Comparison of ENCODE assay signal across 25 cellular contexts in the genomic region with DNA sequence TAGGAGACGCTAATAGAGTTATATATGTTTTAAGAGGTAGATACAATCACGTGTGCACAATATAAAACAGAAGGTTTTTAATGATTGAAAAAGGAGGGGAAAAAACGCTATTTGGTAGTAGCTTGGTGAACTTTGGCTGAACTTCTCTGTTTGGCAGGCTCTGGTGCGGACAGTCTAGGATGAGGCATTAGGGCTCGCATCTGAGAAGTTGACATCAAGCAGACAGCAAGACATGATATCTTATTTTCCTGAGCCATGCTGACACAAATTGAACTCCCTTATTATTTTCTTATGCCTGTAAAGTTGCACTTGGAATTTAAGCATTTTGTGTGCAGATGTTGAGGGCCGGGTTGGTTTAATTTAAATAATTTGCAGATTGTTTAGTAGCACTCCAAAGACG.
A peak's percentile ranks its signal among the peaks of the same experiment; 100 is the strongest.
DNase-seq lines count a peak whose midpoint lies in the region; ATAC-seq and TF ChIP-seq lines count a peak whose summit lies in the region.
"Had no signal": no experiment of that assay in that cellular context is flagged by ENCODE, and none has a peak within 500 bp of the region (broad histone marks: within the 10 kb centered on the region; RNA-seq: fewer than 3 reads in every experiment).

No MANE protein-coding gene starts in this region.

- no peaks in the 10 kb centered on the region for H3K27me3 ChIP-seq in IMR-90 (ENCODE audit: control insufficient read depth, insufficient read depth, low read length)
- H3K27me3 ChIP-seq: foreskin keratinocyte, pancreas had no signal

- peaks cover 59% of the 10 kb centered on the region for H3K4me1 Mint-ChIP-seq in mesothelial cell of epicardium
- H3K4me1 Mint-ChIP-seq in CD14-positive monocyte: no peaks in the 10 kb centered on the region
- no peaks in the 10 kb centered on the region for H3K4me1 Mint-ChIP-seq in activated CD8-positive, alpha-beta T cell treated with anti-CD3 and anti-CD28 coated beads for 36 hours (ENCODE audit: low read depth)
- H3K4me1 Mint-ChIP-seq: activated naive CD4-positive, alpha-beta T cell treated with anti-CD3 and anti-CD28 coated beads, Interleukin-2, amount 50 U/mL, for 24 hours; memory B cell; naive B cell; stimulated activated memory B cell treated with anti-CD40 and anti-IgM and Interleukin-4, amounts not matched to agents 10 μg/mL and 1 μg/mL and 100 μg/mL, for 72 hours had no signal

- ATAC-seq in IMR-90 (ENCODE audit: low read depth): no peak
- no peak for ATAC-seq in activated CD8-positive, alpha-beta T cell treated with anti-CD3 and anti-CD28 coated beads for 36 hours
- ATAC-seq: foreskin keratinocyte; pancreas; stimulated activated memory B cell treated with anti-CD40 and anti-IgM and Interleukin-4, amounts not matched to agents 10 μg/mL and 1 μg/mL and 100 μg/mL, for 72 hours had no signal

- POLR2A ChIA-PET in IMR-90 (lab: Charles Lee; ENCODE audit: unreplicated experiment): no interaction called here
- POLR2A ChIA-PET in activated CD8-positive, alpha-beta T cell treated with anti-CD3 and anti-CD28 coated beads for 36 hours (lab: Charles Lee): no interaction called here

- H3K27ac Mint-ChIP-seq in mesothelial cell of epicardium: peak overlapping the region; percentile 92
- no peak overlapping the region for H3K27ac Mint-ChIP-seq in CD14-positive monocyte
- H3K27ac Mint-ChIP-seq in activated CD8-positive, alpha-beta T cell treated with anti-CD3 and anti-CD28 coated beads for 36 hours: no peak overlapping the region
- H3K27ac Mint-ChIP-seq: activated naive CD4-positive, alpha-beta T cell treated with anti-CD3 and anti-CD28 coated beads, Interleukin-2, amount 50 U/mL, for 24 hours; memory B cell; naive B cell; stimulated activated memory B cell treated with anti-CD40 and anti-IgM and Interleukin-4, amounts not matched to agents 10 μg/mL and 1 μg/mL and 100 μg/mL, for 72 hours had no signal

- in situ Hi-C loops in IMR-90 (cut with MboI; ENCODE audit: low sequenced_read_pairs): no loop called here

- 25% methylated on average over 2 of the region's 7 CpGs; no CpG with 5 or more reads in 1 of the 2 experiments for WGBS in IMR-90 (ENCODE audit: extremely low coverage in 2 of 2, insufficient read length in 1 of 2), 2 experiments

- H2BK5ac ChIP-seq in IMR-90 (ENCODE audit: low read depth, low read length, poor library complexity, severe bottlenecking): no peak overlapping the region

- H4K8ac ChIP-seq in IMR-90 (ENCODE audit: low read depth in 2 of 2, low read length in 2 of 2): no peak overlapping the region; a peak in 1 of 4 replicates

- CTCF ChIA-PET in IMR-90 (lab: Yijun Ruan, JAX): interaction anchor here (0.5 kb wide), 1 partner anchor 107 kb away, joined by 6 read pairs; no protein-coding TSS in a partner anchor
- CTCF ChIA-PET in activated CD8-positive, alpha-beta T cell treated with anti-CD3 and anti-CD28 coated beads for 36 hours (lab: Charles Lee): interaction anchor here (1.6 kb wide), 1 partner anchor 211 kb away, joined by 3 read pairs; no protein-coding TSS in a partner anchor

- H3K4ac ChIP-seq in IMR-90 (ENCODE audit: low read depth, low read length): no peak overlapping the region

- peak overlapping the region; percentile 45 for H2AFZ ChIP-seq in IMR-90 (replicated peaks; ENCODE audit: low read length, poor library complexity)

- H2AK9ac ChIP-seq in IMR-90 (replicated peaks; ENCODE audit: low read depth, low read length, poor library complexity): no peak overlapping the region

- H3K9me3 ChIP-seq in IMR-90 (ENCODE audit: control insufficient read depth, insufficient read depth, low read length): no peaks in the 10 kb centered on the region
- H3K9me3 ChIP-seq: pancreas, thoracic aorta had no signal

- no TSS peak for BruUV-seq in IMR-90 (replicated peaks; lab: Mats Ljungman, UMichigan)

- peaks cover 3% of the 10 kb centered on the region for H3K9me1 ChIP-seq in IMR-90 (ENCODE audit: insufficient read depth, low read length)

- TF ChIP-seq RAD21 in IMR-90 (IDR thresholded peaks at IDR 0.05; ENCODE audit: low read length): no peak

- H3K79me1 ChIP-seq in IMR-90 (ENCODE audit: low read depth in 1 of 2, low read length in 2 of 2): no peaks in the 10 kb centered on the region

- no peak overlapping the region for H3K56ac ChIP-seq in IMR-90 (ENCODE audit: extremely low read depth, insufficient read depth, low read length)

- TF ChIP-seq CTCF in AG10803 (conservative IDR thresholded peaks at IDR 0.05; ENCODE audit: low read length) (no peak), IMR-90 (conservative IDR thresholded peaks at IDR 0.05; ENCODE audit: low read depth, low read length) (no peak), cardiac fibroblast (IDR thresholded peaks at IDR 0.05; ENCODE audit: low read depth, low read length) (no peak), mesothelial cell of epicardium (IDR thresholded peaks at IDR 0.05; ENCODE audit: unreplicated experiment) (no peak), CD14-positive monocyte (IDR thresholded peaks at IDR 0.05) (no peak)
- no peak for TF ChIP-seq CTCF in activated CD8-positive, alpha-beta T cell treated with anti-CD3 and anti-CD28 coated beads for 36 hours (IDR thresholded peaks at IDR 0.05)

- peak overlapping the region; percentile 18 for H3K4me3 Mint-ChIP-seq in mesothelial cell of epicardium
- H3K4me3 Mint-ChIP-seq in CD14-positive monocyte: no peak overlapping the region
- H3K4me3 Mint-ChIP-seq in activated CD8-positive, alpha-beta T cell treated with anti-CD3 and anti-CD28 coated beads for 36 hours: no peak overlapping the region
- H3K4me3 Mint-ChIP-seq: activated naive CD4-positive, alpha-beta T cell treated with anti-CD3 and anti-CD28 coated beads, Interleukin-2, amount 50 U/mL, for 24 hours; brain; memory B cell; naive B cell; stimulated activated memory B cell treated with anti-CD40 and anti-IgM and Interleukin-4, amounts not matched to agents 10 μg/mL and 1 μg/mL and 100 μg/mL, for 72 hours had no signal

- intact Hi-C loops in IMR-90 (cut with micrococcal nuclease) (no loop called here), CD14-positive monocyte (cut with micrococcal nuclease) (no loop called here)
- intact Hi-C loops in activated CD8-positive, alpha-beta T cell treated with anti-CD3 and anti-CD28 coated beads for 36 hours (cut with micrococcal nuclease): no loop called here

- H2BK15ac ChIP-seq in IMR-90 (ENCODE audit: low read depth, low read length): peak overlapping the region; percentile 40; the same call in 1 of the 3 replicates

- DNase-seq in AG10803 (ENCODE audit: low read depth) (peak; percentile 83), IMR-90 (peak; percentile 44), cardiac fibroblast (ENCODE audit: low read depth in 2 of 2) (peak; percentile 75 to 85), mesothelial cell of epicardium (ENCODE audit: low spot score in 2 of 2, unreplicated experiment in 2 of 2) (no peak), CD14-positive monocyte (ENCODE audit: low spot score) (no peak), RKO (ENCODE audit: low spot score) (no peak), OCI-M1 (lab: John Stamatoyannopoulos, UW) (no peak)
- no peak for DNase-seq in activated CD8-positive, alpha-beta T cell treated with anti-CD3 and anti-CD28 coated beads for 36 hours
- DNase-seq: activated CD4-positive, alpha-beta T cell treated with anti-CD3 and anti-CD28 coated beads for 1 hour; DMS79; foreskin keratinocyte; HCEC 1CT; kidney; naive B cell; NCI-H1105 treated with DMSO at 0.1 percent for 48 hours; NCI-H2081 treated with DMSO at 0.1 percent for 48 hours; NCI-H510A treated with DMSO at 0.1 percent for 48 hours; pancreas; RPMI8226 had no signal

- no peak overlapping the region for H3K18ac ChIP-seq in IMR-90 (ENCODE audit: low read depth, low read length)

- H3K27me3 Mint-ChIP-seq in mesothelial cell of epicardium (ENCODE audit: low read depth) (no peaks in the 10 kb centered on the region), CD14-positive monocyte (ENCODE audit: low read depth in 3 of 3) (peaks cover 0 to 2% (median 1%) of the 10 kb centered on the region in 3 donors)
- H3K27me3 Mint-ChIP-seq in activated CD8-positive, alpha-beta T cell treated with anti-CD3 and anti-CD28 coated beads for 36 hours: peaks cover 3% of the 10 kb centered on the region
- H3K27me3 Mint-ChIP-seq: memory B cell; stimulated activated memory B cell treated with anti-CD40 and anti-IgM and Interleukin-4, amounts not matched to agents 10 μg/mL and 1 μg/mL and 100 μg/mL, for 72 hours had no signal

- H2BK120ac ChIP-seq in IMR-90 (ENCODE audit: low read depth, low read length): no peak overlapping the region

- TF ChIP-seq POLR2A in IMR-90 (IDR thresholded peaks at IDR 0.05; ENCODE audit: low read depth, low read length): no peak

- H3K14ac ChIP-seq in IMR-90 (replicated peaks; ENCODE audit: low read depth, low read length): no peak overlapping the region; the same call in 1 of the 2 replicates

- H4K91ac ChIP-seq in IMR-90 (ENCODE audit: insufficient read depth, low read depth, low read length): no peak overlapping the region

- no peaks in the 10 kb centered on the region for H3K36me3 Mint-ChIP-seq in mesothelial cell of epicardium
- H3K36me3 Mint-ChIP-seq in CD14-positive monocyte: no peaks in the 10 kb centered on the region
- H3K36me3 Mint-ChIP-seq in activated CD8-positive, alpha-beta T cell treated with anti-CD3 and anti-CD28 coated beads for 36 hours (ENCODE audit: low read depth): no peaks in the 10 kb centered on the region
- H3K36me3 Mint-ChIP-seq: activated naive CD4-positive, alpha-beta T cell treated with anti-CD3 and anti-CD28 coated beads, Interleukin-2, amount 50 U/mL, for 24 hours; brain; memory B cell; naive B cell; stimulated activated memory B cell treated with anti-CD40 and anti-IgM and Interleukin-4, amounts not matched to agents 10 μg/mL and 1 μg/mL and 100 μg/mL, for 72 hours had no signal

- no peaks in the 10 kb centered on the region for H4K20me1 ChIP-seq in IMR-90 (ENCODE audit: insufficient read depth, low read length)

- H3K4me1 ChIP-seq in IMR-90 (ENCODE audit: control insufficient read depth, insufficient read depth, low read length): peaks cover 7% of the 10 kb centered on the region
- H3K4me1 ChIP-seq: foreskin keratinocyte, pancreas had no signal

- no peak overlapping the region for H3K23ac ChIP-seq in IMR-90 (ENCODE audit: low read depth, low read length)

- H3K36me3 ChIP-seq in IMR-90 (ENCODE audit: control insufficient read depth, insufficient read depth, low read length): no peaks in the 10 kb centered on the region
- H3K36me3 ChIP-seq: pancreas, thoracic aorta had no signal

- H3K4me2 ChIP-seq in IMR-90 (ENCODE audit: low read depth, low read length): no peak overlapping the region

- peaks cover 3% of the 10 kb centered on the region for H3K9me3 Mint-ChIP-seq in mesothelial cell of epicardium
- H3K9me3 Mint-ChIP-seq in CD14-positive monocyte: peaks cover 0 to 6% (median 0%) of the 10 kb centered on the region in 7 donors
- H3K9me3 Mint-ChIP-seq in activated CD8-positive, alpha-beta T cell treated with anti-CD3 and anti-CD28 coated beads for 36 hours: no peaks in the 10 kb centered on the region
- H3K9me3 Mint-ChIP-seq: activated naive CD4-positive, alpha-beta T cell treated with anti-CD3 and anti-CD28 coated beads, Interleukin-2, amount 50 U/mL, for 24 hours; memory B cell; stimulated activated memory B cell treated with anti-CD40 and anti-IgM and Interleukin-4, amounts not matched to agents 10 μg/mL and 1 μg/mL and 100 μg/mL, for 72 hours had no signal

- H2AK5ac ChIP-seq in IMR-90 (ENCODE audit: low read depth, low read length): no peak overlapping the region

- no peak overlapping the region for H3K9ac ChIP-seq in IMR-90 (ENCODE audit: low read depth, low read length)

- H3K4me3 ChIP-seq in AG10803 (ENCODE audit: low read length) (no peak overlapping the region), IMR-90 (ENCODE audit: insufficient read depth, low read depth, low read length) (no peak overlapping the region), cardiac fibroblast (replicated peaks in 1 of 2; ENCODE audit: low read depth in 2 of 2, low read length in 2 of 2) (no peak overlapping the region)
- H3K4me3 ChIP-seq: coronary artery, pancreas, thoracic aorta had no signal

- H2BK20ac ChIP-seq in IMR-90 (ENCODE audit: low read depth, low read length): no peak overlapping the region

- H3K27ac ChIP-seq in IMR-90 (ENCODE audit: insufficient read depth, low read length): no peak overlapping the region
- H3K27ac ChIP-seq: foreskin keratinocyte, pancreas, thoracic aorta had no signal

- dilution Hi-C loops in IMR-90 (cut with HindIII; ENCODE audit: low sequenced_read_pairs, unreplicated experiment): no loop called here

- no peak overlapping the region for H4K5ac ChIP-seq in IMR-90 (ENCODE audit: low read depth, low read length)

Comparison
In these comparisons a context has a peak if more than half of its experiments do, and no peak if none do; other contexts are left out.
1. DNase-seq: peak in AG10803 (single experiment), IMR-90 (single experiment) and cardiac fibroblast (2 of 2); none in mesothelial cell of epicardium (0 of 2), CD14-positive monocyte (single experiment), activated CD8-positive, alpha-beta T cell treated with anti-CD3 and anti-CD28 coated beads for 36 hours (single experiment), RKO (single experiment) and OCI-M1 (single experiment).